In the genomic region with DNA sequence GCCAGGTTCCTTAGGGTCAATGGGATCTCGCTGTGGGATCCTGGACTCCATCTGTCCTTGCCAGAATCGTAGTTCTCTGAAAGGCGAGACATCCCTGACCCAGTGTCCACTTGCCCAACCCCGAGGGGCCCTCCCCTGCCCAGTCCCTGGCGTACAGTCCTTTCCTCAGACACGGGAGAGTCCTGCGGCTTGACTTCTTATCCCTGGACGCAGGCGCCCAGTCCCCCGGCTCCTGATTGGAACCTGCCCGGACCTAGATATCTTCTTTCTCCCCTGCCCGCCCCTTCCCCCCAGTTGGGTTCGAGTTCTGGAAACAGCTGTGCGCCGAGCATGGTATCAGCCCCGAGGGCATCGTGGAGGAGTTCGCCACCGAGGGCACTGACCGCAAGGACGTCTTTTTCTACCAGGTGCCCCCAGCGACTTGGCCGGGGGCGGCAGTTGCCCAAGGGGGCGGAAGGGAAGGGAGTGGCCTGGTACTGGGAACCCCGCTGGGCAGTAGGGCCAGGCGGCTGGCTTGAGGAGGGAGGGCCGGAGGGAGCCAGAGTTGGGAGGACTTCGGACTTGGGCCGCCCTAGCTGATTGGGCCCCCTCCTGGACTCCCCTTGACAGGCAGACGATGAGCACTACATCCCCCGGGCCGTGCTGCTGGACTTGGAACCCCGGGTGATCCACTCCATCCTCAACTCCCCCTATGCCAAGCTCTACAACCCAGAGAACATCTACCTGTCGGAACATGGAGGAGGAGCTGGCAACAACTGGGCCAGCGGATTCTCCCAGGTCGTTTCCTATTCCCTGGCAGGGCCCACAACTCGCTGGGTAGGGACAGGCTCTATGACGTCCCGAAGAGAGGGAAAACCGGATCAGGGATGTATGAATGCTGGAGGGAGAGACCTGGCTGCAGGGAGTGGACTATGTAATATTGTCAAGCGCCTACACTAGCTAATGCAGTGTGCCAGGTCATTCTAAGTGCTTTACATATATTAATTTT, we compare ENCODE assay signal across 8 cellular contexts. TPM values are rescaled to one million over a fixed set of nuclear protein-coding genes. Genes with fewer than 3 reads are reported as not detected.
DNase-seq lines count a peak whose midpoint lies in the region; ATAC-seq, FAIRE-seq and TF ChIP-seq lines count a peak whose summit lies in the region.
"Not testable (repeated sequence)": the region's sequence is repeated elsewhere in the genome, so short reads cannot be mapped to it uniquely, and the experiment has no call there.

No MANE protein-coding gene starts in this region.

- intact Hi-C loops in PC-9 (cut with micrococcal nuclease; ENCODE audit: unreplicated experiment) = loop anchor here (1.0 kb wide), 1 partner anchor 67 kb away; no protein-coding TSS in a partner anchor
- intact Hi-C loops in activated T-helper 1 cell treated with anti-CD3 and anti-CD28 coated beads, Interleukin-12 subunit alpha, Interleukin-12 subunit beta, Interleukin-2, Interleukin-4 antibody, amounts not matched to agents 30 ng/mL and 10 ng/mL and 1 ng/mL, durations not matched to agents 14 hours and 24 hours and 36 hours (cut with micrococcal nuclease) = loop anchor here (1.0 to 10.0 kb wide), 10 partner anchors 33 to 561 kb away; a partner anchor contains a TSS
- intact Hi-C loops in kidney (cut with DNase I); upper lobe of right lung (cut with DNase I): not testable (repeated sequence)

- peaks cover 59% of the 10 kb centered on the region for H3K79me2 ChIP-seq in PC-9 (ENCODE audit: low read depth)

- H3K27ac Mint-ChIP-seq in activated T-helper 1 cell treated with anti-CD3 and anti-CD28 coated beads, Interleukin-12 subunit alpha, Interleukin-12 subunit beta, Interleukin-2, Interleukin-4 antibody, amounts not matched to agents 30 ng/mL and 10 ng/mL and 1 ng/mL, durations not matched to agents 14 hours and 24 hours and 36 hours = peak overlapping the region; percentile 94
- peak overlapping the region; percentile 97 for H3K27ac Mint-ChIP-seq in effector memory CD8-positive, alpha-beta T cell
- peak overlapping the region; percentile 97 for H3K27ac Mint-ChIP-seq in progenitor cell of endocrine pancreas

- peak overlapping the region; percentile 97 for H2AFZ ChIP-seq in PC-9

- H4K20me1 ChIP-seq in PC-9 (ENCODE audit: insufficient read depth) = not testable (repeated sequence)

- peak overlapping the region; percentile 99 for H3K4me3 ChIP-seq in PC-9
- H3K4me3 ChIP-seq in kidney (ENCODE audit: low read length in 2 of 2) = peak overlapping the region; percentile 91 to 93
- peak overlapping the region; percentile 94 for H3K4me3 ChIP-seq in upper lobe of right lung

- H3K9me2 ChIP-seq in PC-9 (ENCODE audit: insufficient read depth) = not testable (repeated sequence)

- H3K4me2 ChIP-seq in PC-9 = peak overlapping the region; percentile 75

- POLR2A ChIA-PET in PC-9 (lab: Charles Lee; ENCODE audit: unreplicated experiment) = interaction anchor here (0.6 to 1.0 kb wide), 3 partner anchors 9 to 557 kb away, joined by 3 to 9 read pairs (median 4); no protein-coding TSS in a partner anchor

- H3K36me3 Mint-ChIP-seq in activated T-helper 1 cell treated with anti-CD3 and anti-CD28 coated beads, Interleukin-12 subunit alpha, Interleukin-12 subunit beta, Interleukin-2, Interleukin-4 antibody, amounts not matched to agents 30 ng/mL and 10 ng/mL and 1 ng/mL, durations not matched to agents 14 hours and 24 hours and 36 hours (ENCODE audit: low read depth) = peaks cover 24% of the 10 kb centered on the region
- peaks cover 45% of the 10 kb centered on the region for H3K36me3 Mint-ChIP-seq in effector memory CD8-positive, alpha-beta T cell (ENCODE audit: insufficient read depth)
- H3K36me3 Mint-ChIP-seq in progenitor cell of endocrine pancreas (ENCODE audit: insufficient read depth) = peaks cover 14% of the 10 kb centered on the region

- H3K4me1 Mint-ChIP-seq in activated T-helper 1 cell treated with anti-CD3 and anti-CD28 coated beads, Interleukin-12 subunit alpha, Interleukin-12 subunit beta, Interleukin-2, Interleukin-4 antibody, amounts not matched to agents 30 ng/mL and 10 ng/mL and 1 ng/mL, durations not matched to agents 14 hours and 24 hours and 36 hours (ENCODE audit: low read depth) = peaks cover 31% of the 10 kb centered on the region
- peaks cover 24 to 35% of the 10 kb centered on the region in 2 donors for H3K4me1 Mint-ChIP-seq in effector memory CD8-positive, alpha-beta T cell (ENCODE audit: low read depth in 2 of 2)
- H3K4me1 Mint-ChIP-seq in progenitor cell of endocrine pancreas (ENCODE audit: low read depth) = peaks cover 22% of the 10 kb centered on the region

- not testable (repeated sequence) for H3K27me3 Mint-ChIP-seq in activated T-helper 1 cell treated with anti-CD3 and anti-CD28 coated beads, Interleukin-12 subunit alpha, Interleukin-12 subunit beta, Interleukin-2, Interleukin-4 antibody, amounts not matched to agents 30 ng/mL and 10 ng/mL and 1 ng/mL, durations not matched to agents 14 hours and 24 hours and 36 hours (ENCODE audit: insufficient read depth); effector memory CD8-positive, alpha-beta T cell; progenitor cell of endocrine pancreas

- H3K4me1 ChIP-seq in ES-I3 (ENCODE audit: insufficient read depth, low read length); kidney (ENCODE audit: control insufficient read depth in 1 of 2, insufficient read depth in 1 of 2, low read depth in 1 of 2, low read length in 2 of 2): not testable (repeated sequence)
- peaks cover 13% of the 10 kb centered on the region for H3K4me1 ChIP-seq in PC-9 (replicated peaks; ENCODE audit: insufficient read depth)
- peaks cover 33% of the 10 kb centered on the region for H3K4me1 ChIP-seq in upper lobe of right lung

- H3K27ac ChIP-seq in PC-9 (peak overlapping the region; percentile 10), kidney (ENCODE audit: low read depth in 2 of 2, low read length in 2 of 2) (peak overlapping the region; percentile 8 to 51), upper lobe of right lung (peak overlapping the region; percentile 82)

- not testable (repeated sequence) for FAIRE-seq in kidney (lab: Jason Lieb, UNC)

- not testable (repeated sequence) for TF ChIP-seq CTCF in PC-9 (conservative IDR thresholded peaks at IDR 0.05); kidney (IDR thresholded peaks at IDR 0.05; ENCODE audit: borderline replicate concordance, extremely low read depth, insufficient read depth); progenitor cell of endocrine pancreas (IDR thresholded peaks at IDR 0.05; ENCODE audit: unreplicated experiment); upper lobe of right lung (IDR thresholded peaks at IDR 0.05)

- CTCF ChIA-PET in PC-9 (lab: Charles Lee) = interaction anchor here (0.5 to 1.0 kb wide), 2 partner anchors 10 to 68 kb away, joined by 3 to 4 read pairs; no protein-coding TSS in a partner anchor

- H3K36me3 ChIP-seq in ES-I3 (ENCODE audit: insufficient read depth, low read length) = peaks cover 22% of the 10 kb centered on the region
- peaks cover 19% of the 10 kb centered on the region; the same call in 1 of the 2 replicates for H3K36me3 ChIP-seq in PC-9 (ENCODE audit: low read depth)
- peaks cover 14 to 22% of the 10 kb centered on the region in 2 donors for H3K36me3 ChIP-seq in kidney (ENCODE audit: control insufficient read depth in 1 of 2, insufficient read depth in 2 of 2, low read length in 2 of 2)
- peaks cover 32% of the 10 kb centered on the region for H3K36me3 ChIP-seq in upper lobe of right lung

- ATAC-seq in HG03025 (IDR thresholded peaks at IDR 0.05; ENCODE audit: low FRiP score, unreplicated experiment) = peak; percentile 6
- not testable (repeated sequence) for ATAC-seq in effector memory CD8-positive, alpha-beta T cell (replicated peaks)
- ATAC-seq in upper lobe of right lung = peak; percentile 36

- peak; percentile 51 to 61 for DNase-seq in PC-9
- DNase-seq in activated T-helper 1 cell treated with anti-CD3 and anti-CD28 coated beads, Interleukin-12 subunit alpha, Interleukin-12 subunit beta, Interleukin-2, Interleukin-4 antibody, amounts not matched to agents 30 ng/mL and 10 ng/mL and 1 ng/mL, durations not matched to agents 14 hours and 24 hours and 36 hours (ENCODE audit: low spot score) = peak; percentile 5
- DNase-seq in effector memory CD8-positive, alpha-beta T cell = peak in 1 of 3 experiments; percentile 2
- peak; percentile 87 for DNase-seq in kidney
- peak; percentile 24 for DNase-seq in progenitor cell of endocrine pancreas (ENCODE audit: low spot score, unreplicated experiment)
- peak; percentile 35 for DNase-seq in upper lobe of right lung

- H3K9ac ChIP-seq in ES-I3 (ENCODE audit: low read depth, low read length) (peak overlapping the region; percentile 78), kidney (ENCODE audit: low read length in 2 of 2) (peak overlapping the region; percentile 73 to 74)

- TSS peak; percentile 51 for BruUV-seq in PC-9 (replicated peaks; lab: Mats Ljungman, UMichigan)

- H3K9me3 ChIP-seq in ES-I3 (ENCODE audit: control insufficient read depth, insufficient read depth, low read length); PC-9 (ENCODE audit: insufficient read depth, low read depth); kidney (ENCODE audit: control insufficient read depth in 1 of 2, low read length in 2 of 2); upper lobe of right lung: not testable (repeated sequence)

- peak overlapping the region; percentile 100 for H3K4me3 Mint-ChIP-seq in activated T-helper 1 cell treated with anti-CD3 and anti-CD28 coated beads, Interleukin-12 subunit alpha, Interleukin-12 subunit beta, Interleukin-2, Interleukin-4 antibody, amounts not matched to agents 30 ng/mL and 10 ng/mL and 1 ng/mL, durations not matched to agents 14 hours and 24 hours and 36 hours
- peak overlapping the region; percentile 98 to 99 for H3K4me3 Mint-ChIP-seq in effector memory CD8-positive, alpha-beta T cell
- peak overlapping the region; percentile 97 for H3K4me3 Mint-ChIP-seq in progenitor cell of endocrine pancreas (ENCODE audit: low read depth)

- H3K27me3 ChIP-seq in PC-9 (ENCODE audit: insufficient read depth, low read depth); upper lobe of right lung: not testable (repeated sequence)

- peaks cover 17% of the 10 kb centered on the region for H3F3A ChIP-seq in PC-9 (ENCODE audit: insufficient read depth, low read depth)

- H3K9me3 Mint-ChIP-seq in activated T-helper 1 cell treated with anti-CD3 and anti-CD28 coated beads, Interleukin-12 subunit alpha, Interleukin-12 subunit beta, Interleukin-2, Interleukin-4 antibody, amounts not matched to agents 30 ng/mL and 10 ng/mL and 1 ng/mL, durations not matched to agents 14 hours and 24 hours and 36 hours; effector memory CD8-positive, alpha-beta T cell; progenitor cell of endocrine pancreas (ENCODE audit: low read depth): not testable (repeated sequence)

RNA-seq across cellular contexts. Expression of a gene that starts 0.6 kb away (rescaled TPM):
- total RNA-seq in PC-9 (2021) (79.1 and 85.6 TPM in 2 replicates), kidney (33.7 TPM), progenitor cell of endocrine pancreas (53.8 and 53.9 TPM in 2 replicates), upper lobe of right lung (29.2 TPM)
- 90.0 and 95.2 TPM in 2 replicates for total RNA-seq in activated T-helper 1 cell treated with anti-CD3 and anti-CD28 coated beads, Interleukin-12 subunit alpha, Interleukin-12 subunit beta, Interleukin-2, Interleukin-4 antibody, amounts not matched to agents 30 ng/mL and 10 ng/mL and 1 ng/mL, durations not matched to agents 14 hours and 24 hours and 36 hours
- 61.9 TPM for polyA plus RNA-seq in kidney (ENCODE audit: insufficient read depth, low read depth, low replicate concordance)

RNA-seq across cellular contexts. Expression of a gene that starts 0.9 kb away (rescaled TPM):
- 57.0 and 61.7 TPM in 2 replicates for total RNA-seq in PC-9 (2021)
- total RNA-seq in activated T-helper 1 cell treated with anti-CD3 and anti-CD28 coated beads, Interleukin-12 subunit alpha, Interleukin-12 subunit beta, Interleukin-2, Interleukin-4 antibody, amounts not matched to agents 30 ng/mL and 10 ng/mL and 1 ng/mL, durations not matched to agents 14 hours and 24 hours and 36 hours = 41.1 and 43.4 TPM in 2 replicates
- 69.5 TPM for total RNA-seq in kidney
- 22.6 TPM for polyA plus RNA-seq in kidney (ENCODE audit: insufficient read depth, low read depth, low replicate concordance)
- 66.2 and 80.5 TPM in 2 replicates for total RNA-seq in progenitor cell of endocrine pancreas
- total RNA-seq in upper lobe of right lung = 68.6 TPM

RNA-seq across cellular contexts. Expression of a gene that starts 32.6 kb away (rescaled TPM):
- 10.2 and 13.4 TPM in 2 replicates for total RNA-seq in PC-9 (2021)
- total RNA-seq in activated T-helper 1 cell treated with anti-CD3 and anti-CD28 coated beads, Interleukin-12 subunit alpha, Interleukin-12 subunit beta, Interleukin-2, Interleukin-4 antibody, amounts not matched to agents 30 ng/mL and 10 ng/mL and 1 ng/mL, durations not matched to agents 14 hours and 24 hours and 36 hours = 27.6 and 31.5 TPM in 2 replicates
- 5.8 TPM for total RNA-seq in kidney
- 3.6 TPM for polyA plus RNA-seq in kidney (ENCODE audit: insufficient read depth, low read depth, low replicate concordance)
- total RNA-seq in progenitor cell of endocrine pancreas = 18.1 and 19.6 TPM in 2 replicates
- 4.2 TPM for total RNA-seq in upper lobe of right lung

RNA-seq across cellular contexts. Expression of a gene that starts 43.2 kb away (rescaled TPM):
- total RNA-seq in PC-9 (2021) = 20.0 and 26.0 TPM in 2 replicates
- total RNA-seq in activated T-helper 1 cell treated with anti-CD3 and anti-CD28 coated beads, Interleukin-12 subunit alpha, Interleukin-12 subunit beta, Interleukin-2, Interleukin-4 antibody, amounts not matched to agents 30 ng/mL and 10 ng/mL and 1 ng/mL, durations not matched to agents 14 hours and 24 hours and 36 hours = 74.1 and 75.4 TPM in 2 replicates
- total RNA-seq in kidney = 38.7 TPM
- 41.0 TPM for polyA plus RNA-seq in kidney (ENCODE audit: insufficient read depth, low read depth, low replicate concordance)
- total RNA-seq in progenitor cell of endocrine pancreas = 26.8 and 33.7 TPM in 2 replicates
- 61.3 TPM for total RNA-seq in upper lobe of right lung

RNA-seq across cellular contexts. Expression of a gene that starts 48.2 kb away (rescaled TPM):
- total RNA-seq in PC-9 (2021) (133 and 152 TPM in 2 replicates), kidney (71.9 TPM), progenitor cell of endocrine pancreas (60.0 and 66.9 TPM in 2 replicates), upper lobe of right lung (63.3 TPM)
- total RNA-seq in activated T-helper 1 cell treated with anti-CD3 and anti-CD28 coated beads, Interleukin-12 subunit alpha, Interleukin-12 subunit beta, Interleukin-2, Interleukin-4 antibody, amounts not matched to agents 30 ng/mL and 10 ng/mL and 1 ng/mL, durations not matched to agents 14 hours and 24 hours and 36 hours = 93.1 and 95.4 TPM in 2 replicates
- 145 TPM for polyA plus RNA-seq in kidney (ENCODE audit: insufficient read depth, low read depth, low replicate concordance)

Comparison
In these comparisons a context has a peak if more than half of its experiments do, and no peak if none do; other contexts are left out.
1. H3K27ac ChIP-seq: peak in every context shown above with its lines; median percentile 82 in upper lobe of right lung; 30 in kidney; 10 in PC-9.